ENCODE assay signal across 8 cellular contexts in genomic region chr20:62704341-62704948, GRCh38. TPM values are rescaled to one million over a fixed set of nuclear protein-coding genes. Genes with fewer than 3 reads are reported as not detected.
DNase-seq lines count a peak whose midpoint lies in the region; ATAC-seq and TF ChIP-seq lines count a peak whose summit lies in the region.
"Had no signal": no experiment of that assay in that cellular context is flagged by ENCODE, and none has a peak within 500 bp of the region (broad histone marks: within the 10 kb centered on the region; RNA-seq: fewer than 3 reads in every experiment).

No MANE protein-coding gene starts in this region.

- no peaks in the 10 kb centered on the region for H3K9me3 Mint-ChIP-seq in stimulated activated naive CD8-positive, alpha-beta T cell treated with anti-CD3 and anti-CD28 coated beads, Interleukin-15, amount 100 ng/mL, for 72 hours
- H3K9me3 Mint-ChIP-seq: nephron had no signal

- H3K4me3 Mint-ChIP-seq in stimulated activated naive CD8-positive, alpha-beta T cell treated with anti-CD3 and anti-CD28 coated beads, Interleukin-15, amount 100 ng/mL, for 72 hours = no peak overlapping the region

- H3K9me3 ChIP-seq in IMR-90 (ENCODE audit: control insufficient read depth, insufficient read depth, low read length) = no peaks in the 10 kb centered on the region
- H3K9me3 ChIP-seq in Panc1 (ENCODE audit: control insufficient read depth, insufficient read depth, low read depth, low read length) = no peaks in the 10 kb centered on the region

- peak overlapping the region; percentile 96 for H2AK5ac ChIP-seq in IMR-90 (ENCODE audit: low read depth, low read length)

- peak overlapping the region; percentile 79 for H2BK120ac ChIP-seq in IMR-90 (ENCODE audit: low read depth, low read length)

- H3K4me3 ChIP-seq in IMR-90 (ENCODE audit: insufficient read depth, low read depth, low read length) = no peak overlapping the region
- peak overlapping the region in 1 of 2 experiments; percentile 32; a peak in 2 of 4 replicates for H3K4me3 ChIP-seq in Panc1 (ENCODE audit: low read depth in 2 of 2, low read length in 2 of 2)
- H3K4me3 ChIP-seq in fibroblast of villous mesenchyme (ENCODE audit: low read depth, low read length) = no peak overlapping the region

- H3K14ac ChIP-seq in IMR-90 (replicated peaks; ENCODE audit: low read depth, low read length) = peak overlapping the region; percentile 59

- TF ChIP-seq POLR2A in IMR-90 (IDR thresholded peaks at IDR 0.05; ENCODE audit: low read depth, low read length) = 0 out of 2 replicates have a peak, but pooled peaks have one; percentile 5

- peak overlapping the region; percentile 78 for H2BK5ac ChIP-seq in IMR-90 (ENCODE audit: low read depth, low read length, poor library complexity, severe bottlenecking)

- peak overlapping the region; percentile 94 for H4K91ac ChIP-seq in IMR-90 (ENCODE audit: insufficient read depth, low read depth, low read length)

- H4K5ac ChIP-seq in IMR-90 (ENCODE audit: low read depth, low read length) = peak overlapping the region; percentile 41; the same call in 1 of the 2 replicates

- peak overlapping the region; percentile 82 for H2AFZ ChIP-seq in IMR-90 (replicated peaks; ENCODE audit: low read length, poor library complexity)

- peaks cover 24% of the 10 kb centered on the region for H3K9me1 ChIP-seq in IMR-90 (ENCODE audit: insufficient read depth, low read length)

- peaks cover 14% of the 10 kb centered on the region; the same call in 1 of the 2 replicates for H3K27me3 ChIP-seq in IMR-90 (ENCODE audit: control insufficient read depth, insufficient read depth, low read length)
- no peaks in the 10 kb centered on the region for H3K27me3 ChIP-seq in Panc1 (ENCODE audit: control insufficient read depth, insufficient read depth, low read length)

- in situ Hi-C loops in IMR-90 (cut with MboI; ENCODE audit: low sequenced_read_pairs) = no loop called here
- in situ Hi-C loops in Panc1 (cut with HindIII; ENCODE audit: low pct_unique_long_range_greater_than_20kb, low sequenced_read_pairs) = no loop called here

- dilution Hi-C loops in IMR-90 (cut with HindIII; ENCODE audit: low sequenced_read_pairs, unreplicated experiment) = no loop called here

- WGBS in IMR-90 (ENCODE audit: extremely low coverage in 2 of 2, insufficient read length in 1 of 2), 2 experiments = 6% methylated on average over 12 of the region's 21 CpGs; no CpG with 5 or more reads in 1 of the 2 experiments

- peak overlapping the region; percentile 43 for H2AK9ac ChIP-seq in IMR-90 (replicated peaks; ENCODE audit: low read depth, low read length, poor library complexity)

- H3K4me1 ChIP-seq in IMR-90 (ENCODE audit: control insufficient read depth, insufficient read depth, low read length) = peaks cover 15% of the 10 kb centered on the region
- H3K4me1 ChIP-seq in Panc1 (ENCODE audit: control insufficient read depth, insufficient read depth, low read length) = peaks cover 70% of the 10 kb centered on the region

- DNase-seq in IMR-90 (peak; percentile 95), Panc1 (ENCODE audit: low read depth, low spot score) (peak; percentile 77), fibroblast of villous mesenchyme (ENCODE audit: low read depth) (peak; percentile 88), sciatic nerve (ENCODE audit: low spot score) (peak; percentile 86), GM20000 (ENCODE audit: low spot score) (no peak)
- DNase-seq in activated CD8-positive, alpha-beta memory T cell treated with anti-CD3 and anti-CD28 coated beads for 24 hours = no peak
- DNase-seq in stimulated activated naive CD8-positive, alpha-beta T cell treated with anti-CD3 and anti-CD28 coated beads, Interleukin-15, amount 100 ng/mL, for 72 hours = no peak

- no peak overlapping the region for H3K9ac ChIP-seq in IMR-90 (ENCODE audit: low read depth, low read length)

- no peaks in the 10 kb centered on the region for H3K79me1 ChIP-seq in IMR-90 (ENCODE audit: low read depth in 1 of 2, low read length in 2 of 2)

- H3K56ac ChIP-seq in IMR-90 (ENCODE audit: extremely low read depth, insufficient read depth, low read length) = no peak overlapping the region

- H2BK20ac ChIP-seq in IMR-90 (ENCODE audit: low read depth, low read length) = peak overlapping the region; percentile 90

- H3K36me3 ChIP-seq in IMR-90 (ENCODE audit: control insufficient read depth, insufficient read depth, low read length) (no peaks in the 10 kb centered on the region), Panc1 (ENCODE audit: control insufficient read depth, insufficient read depth, low read length) (no peaks in the 10 kb centered on the region; the same call in 1 of the 2 replicates)

- H3K27ac Mint-ChIP-seq in stimulated activated naive CD8-positive, alpha-beta T cell treated with anti-CD3 and anti-CD28 coated beads, Interleukin-15, amount 100 ng/mL, for 72 hours = no peak overlapping the region

- no peak overlapping the region for H3K4me2 ChIP-seq in IMR-90 (ENCODE audit: low read depth, low read length)

- CTCF ChIA-PET in IMR-90 (lab: Yijun Ruan, JAX) = interaction anchor here (1.5 to 2.5 kb wide), 2 partner anchors 35 to 87 kb away, joined by 4 to 19 read pairs; no protein-coding TSS in a partner anchor
- CTCF ChIA-PET in Panc1 (lab: Charles Lee) = interaction anchor here (0.9 to 2.2 kb wide), 2 partner anchors 85 to 90 kb away, joined by 4 to 13 read pairs; no protein-coding TSS in a partner anchor

- peaks cover 24% of the 10 kb centered on the region for H3K27me3 Mint-ChIP-seq in stimulated activated naive CD8-positive, alpha-beta T cell treated with anti-CD3 and anti-CD28 coated beads, Interleukin-15, amount 100 ng/mL, for 72 hours

- no peak for TF ChIP-seq RAD21 in IMR-90 (IDR thresholded peaks at IDR 0.05; ENCODE audit: low read length)

- H4K8ac ChIP-seq in IMR-90 (ENCODE audit: low read depth in 2 of 2, low read length in 2 of 2) = peak overlapping the region; percentile 81 to 92

- POLR2A ChIA-PET in IMR-90 (lab: Charles Lee; ENCODE audit: unreplicated experiment) = no interaction called here
- POLR2A ChIA-PET in Panc1 (lab: Charles Lee) = interaction anchor here (0.6 kb wide), 2 partner anchors 15 to 28 kb away, joined by 5 to 6 read pairs; no protein-coding TSS in a partner anchor

- H3K18ac ChIP-seq in IMR-90 (ENCODE audit: low read depth, low read length) = no peak overlapping the region

- peak overlapping the region; percentile 26 for H3K23ac ChIP-seq in IMR-90 (ENCODE audit: low read depth, low read length)

- H4K20me1 ChIP-seq in IMR-90 (ENCODE audit: insufficient read depth, low read length) = peaks cover 6% of the 10 kb centered on the region; the same call in 1 of the 2 replicates

- intact Hi-C loops in IMR-90 (cut with micrococcal nuclease) = no loop called here
- intact Hi-C loops in Panc1 (cut with micrococcal nuclease; ENCODE audit: unreplicated experiment) = loop anchor here (5.0 kb wide), 1 partner anchor 37 kb away; no protein-coding TSS in a partner anchor
- intact Hi-C loops in sciatic nerve (cut with DNase I) = no loop called here

- peak overlapping the region; percentile 72; the same call in 2 of the 3 replicates for H2BK15ac ChIP-seq in IMR-90 (ENCODE audit: low read depth, low read length)

- ATAC-seq in IMR-90 (ENCODE audit: low read depth) (peak; percentile 75), Panc1 (peak; percentile 44), sciatic nerve (peak; percentile 56)
- no peak for ATAC-seq in stimulated activated naive CD8-positive, alpha-beta T cell treated with anti-CD3 and anti-CD28 coated beads, Interleukin-15, amount 100 ng/mL, for 72 hours

- H3K4ac ChIP-seq in IMR-90 (ENCODE audit: low read depth, low read length) = peak overlapping the region; percentile 84

- TF ChIP-seq CTCF in IMR-90 (conservative IDR thresholded peaks at IDR 0.05; ENCODE audit: low read depth, low read length) (0 out of 2 replicates have a peak, but pooled peaks have one; percentile 9), Panc1 (IDR thresholded peaks at IDR 0.05) (peak; percentile 26; the same call in 1 of the 2 replicates), fibroblast of villous mesenchyme (IDR thresholded peaks at IDR 0.05; ENCODE audit: insufficient read depth, low read depth, low read length) (no peak), GM20000 (IDR thresholded peaks at IDR 0.05; ENCODE audit: extremely low read depth, missing control alignments) (no peak)

- H3K4me1 Mint-ChIP-seq in stimulated activated naive CD8-positive, alpha-beta T cell treated with anti-CD3 and anti-CD28 coated beads, Interleukin-15, amount 100 ng/mL, for 72 hours = peaks cover 26% of the 10 kb centered on the region

- BruUV-seq in IMR-90 (replicated peaks; lab: Mats Ljungman, UMichigan) = no TSS peak
- no TSS peak for BruUV-seq in Panc1 (replicated peaks; lab: Mats Ljungman, UMichigan)

- H3K27ac ChIP-seq in IMR-90 (ENCODE audit: insufficient read depth, low read length) (peak overlapping the region; percentile 76; the same call in 1 of the 2 replicates), Panc1 (ENCODE audit: low read length) (peak overlapping the region; percentile 91)

TF ChIP-seq in IMR-90, 13 proteins besides CTCF, POLR2A, EP300 and RAD21:
- TF ChIP-seq MXI1 (IDR thresholded peaks at IDR 0.05; ENCODE audit: borderline replicate concordance, low read depth, low read length) = no peak; the same call in 1 of the 2 replicates
- no peak for TF ChIP-seq SMC3 (IDR thresholded peaks at IDR 0.05; ENCODE audit: low read depth, low read length)
- peak; percentile 18 for TF ChIP-seq BHLHE40 (IDR thresholded peaks at IDR 0.05; ENCODE audit: low read depth, low read length)
- TF ChIP-seq CEBPB (IDR thresholded peaks at IDR 0.05; ENCODE audit: low read depth, low read length) = peak; percentile 12; the same call in 1 of the 2 replicates
- peak; percentile 8 for TF ChIP-seq RCOR1 (IDR thresholded peaks at IDR 0.05; ENCODE audit: insufficient replicate concordance, low read length)

RNA-seq across cellular contexts. Expression of gene NTSR1, which starts 4.2 kb away (rescaled TPM):
- 0.54 and 0.56 TPM in 2 replicates for total RNA-seq in IMR-90 (2012; rRNA removed)
- 1.8 and 2.3 TPM in 2 replicates for polyA plus RNA-seq in IMR-90 (2012; rRNA removed)
- 1.1 and 1.9 TPM in 2 replicates for polyA plus RNA-seq in IMR-90 (2012; cell fraction: cytosol; rRNA removed)
- 1.2 and 2.9 TPM in 2 replicates for polyA plus RNA-seq in IMR-90 (2012; cell fraction: nucleus; rRNA removed; ENCODE audit: low replicate concordance)
- 44.1 TPM for total RNA-seq in Panc1 (2021; ENCODE audit: unreplicated experiment)
- polyA plus RNA-seq in Panc1 (2012; ENCODE audit: insufficient read length) = 73.6 TPM
- total RNA-seq in fibroblast of villous mesenchyme = under 0.01 TPM in 2 replicates
- 0.09 TPM for total RNA-seq in sciatic nerve

Comparison
In these comparisons a context has a peak if more than half of its experiments do, and no peak if none do; other contexts are left out.
1. DNase-seq: peak in IMR-90 (single experiment), Panc1 (single experiment), fibroblast of villous mesenchyme (single experiment) and sciatic nerve (single experiment); none in GM20000 (single experiment), activated CD8-positive, alpha-beta memory T cell treated with anti-CD3 and anti-CD28 coated beads for 24 hours (single experiment) and stimulated activated naive CD8-positive, alpha-beta T cell treated with anti-CD3 and anti-CD28 coated beads, Interleukin-15, amount 100 ng/mL, for 72 hours (0 of 2).
2. CTCF ChIP-seq: peak in IMR-90 (single experiment) and Panc1 (single experiment); none in fibroblast of villous mesenchyme (single experiment) and GM20000 (single experiment).
3. RNA of gene NTSR1, which starts 4.2 kb away (total RNA-seq): 44.1 TPM in Panc1 (single experiment); 0.54 to 0.56 TPM in IMR-90, 0.09 TPM in sciatic nerve (single experiment) and under 0.01 TPM in fibroblast of villous mesenchyme; every median in the first group is over 10 times any median in the second.